Comparison of ENCODE assay signal across 14 cellular contexts in the genomic region with DNA sequence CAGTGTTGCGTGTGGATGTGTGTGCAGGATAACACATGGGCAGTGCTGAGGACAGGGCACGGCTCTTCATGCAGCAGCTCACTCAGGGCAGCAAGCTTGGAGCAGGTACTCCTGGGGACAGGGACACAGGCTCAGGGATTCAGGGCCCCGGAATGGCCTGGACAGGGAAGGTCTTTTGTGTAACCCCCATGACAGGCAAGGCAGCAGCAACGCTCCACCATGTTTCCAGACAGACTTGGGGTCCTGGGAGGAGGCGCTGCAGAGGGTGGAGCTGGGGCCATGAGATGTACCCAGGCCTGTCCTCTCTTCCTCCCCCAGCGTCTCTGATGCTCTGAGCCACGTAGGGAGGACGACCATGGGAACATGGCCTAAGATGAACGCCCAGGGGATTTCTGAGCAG. TPM values are rescaled to one million over a fixed set of nuclear protein-coding genes. Genes with fewer than 3 reads are reported as not detected.
DNase-seq lines count a peak whose midpoint lies in the region; ATAC-seq and TF ChIP-seq lines count a peak whose summit lies in the region.
"Had no signal": no experiment of that assay in that cellular context is flagged by ENCODE, and none has a peak within 500 bp of the region (broad histone marks: within the 10 kb centered on the region; RNA-seq: fewer than 3 reads in every experiment).

No MANE protein-coding gene starts in this region.

- H2BK12ac ChIP-seq in mesenchymal stem cell (ENCODE audit: low read length in 2 of 2) = no peak overlapping the region

- peaks cover 0 to 9% of the 10 kb centered on the region in 2 experiments for H3K27me3 ChIP-seq in mesenchymal stem cell (ENCODE audit: control insufficient read depth in 1 of 2, insufficient read depth in 1 of 2, low read length in 2 of 2)
- peaks cover 6% of the 10 kb centered on the region for H3K27me3 ChIP-seq in upper lobe of right lung
- H3K27me3 ChIP-seq in spleen (replicated peaks in 1 of 7) = peaks cover 0 to 55% (median 6%) of the 10 kb centered on the region in 7 donors
- H3K27me3 ChIP-seq in ascending aorta = no peaks in the 10 kb centered on the region

- H2AK5ac ChIP-seq in mesenchymal stem cell (ENCODE audit: low read length, severe bottlenecking) = no peak overlapping the region

- WGBS in mesenchymal stem cell = 92% methylated on average over 9 of the region's 9 CpGs
- 85 to 93% (median 90%) methylated on average over 9 of the region's 9 CpGs for WGBS in spleen, 5 donors

- no peak overlapping the region for H2BK15ac ChIP-seq in mesenchymal stem cell (ENCODE audit: low read depth, poor library complexity, severe bottlenecking)

- DNase-seq in stimulated activated naive CD8-positive, alpha-beta T cell treated with anti-CD3 and anti-CD28 coated beads, Interleukin-15, amount 100 ng/mL, for 72 hours = no peak
- no peak for DNase-seq in stimulated activated naive CD8-positive, alpha-beta T cell treated with anti-CD3 and anti-CD28 coated beads, Interleukin-15, Interleukin-2, amounts not matched to agents 100 U/mL and 50 U/mL, for 24 hours
- DNase-seq in mesenchymal stem cell (no peak), upper lobe of right lung (peak; percentile 43), GM20000 (ENCODE audit: low spot score) (no peak), spleen (no peak), ascending aorta (ENCODE audit: low spot score in 2 of 2) (no peak)
- DNase-seq: COR-L47, GF-D8 had no signal

- no peak overlapping the region for H3K4ac ChIP-seq in mesenchymal stem cell (ENCODE audit: low read depth in 1 of 2, low read length in 2 of 2)

- ATAC-seq in stimulated activated naive CD8-positive, alpha-beta T cell treated with anti-CD3 and anti-CD28 coated beads, Interleukin-15, amount 100 ng/mL, for 72 hours = peak; percentile 27
- ATAC-seq in stimulated activated naive CD8-positive, alpha-beta T cell treated with anti-CD3 and anti-CD28 coated beads, Interleukin-15, Interleukin-2, amounts not matched to agents 100 U/mL and 50 U/mL, for 24 hours = no peak
- no peak for ATAC-seq in upper lobe of right lung

- TF ChIP-seq POLR2A in spleen (IDR thresholded peaks at IDR 0.05) = no peak

- H3K4me1 Mint-ChIP-seq in stimulated activated naive CD8-positive, alpha-beta T cell treated with anti-CD3 and anti-CD28 coated beads, Interleukin-15, amount 100 ng/mL, for 72 hours = peaks cover 9% of the 10 kb centered on the region

- no peak overlapping the region for H3K27ac Mint-ChIP-seq in stimulated activated naive CD8-positive, alpha-beta T cell treated with anti-CD3 and anti-CD28 coated beads, Interleukin-15, amount 100 ng/mL, for 72 hours
- H3K27ac Mint-ChIP-seq: B cell; CD14-positive monocyte; CD8-positive, alpha-beta T cell had no signal

- H3K36me3 ChIP-seq in HEK293 (ENCODE audit: control insufficient read depth in 2 of 2, insufficient read depth in 1 of 2, low read length in 2 of 2) = no peaks in the 10 kb centered on the region
- peaks cover 0 to 15% of the 10 kb centered on the region in 2 experiments for H3K36me3 ChIP-seq in mesenchymal stem cell (ENCODE audit: control insufficient read depth in 1 of 2, insufficient read depth in 2 of 2, low read depth in 1 of 2, low read length in 2 of 2)
- no peaks in the 10 kb centered on the region for H3K36me3 ChIP-seq in upper lobe of right lung
- no peaks in the 10 kb centered on the region for H3K36me3 ChIP-seq in spleen
- no peaks in the 10 kb centered on the region for H3K36me3 ChIP-seq in ascending aorta

- H3K9ac ChIP-seq in mesenchymal stem cell (ENCODE audit: low read length) = no peak overlapping the region

- intact Hi-C loops in upper lobe of right lung (cut with DNase I) = no loop called here
- intact Hi-C loops in spleen (cut with DNase I; ENCODE audit: low total_unique reads) = no loop called here
- intact Hi-C loops in ascending aorta (cut with DNase I) = no loop called here

- no peak overlapping the region for H2BK120ac ChIP-seq in mesenchymal stem cell (ENCODE audit: low read depth, low read length)

- no peak overlapping the region for H3K18ac ChIP-seq in mesenchymal stem cell (ENCODE audit: low read depth in 1 of 2, low read length in 2 of 2)

- no peak overlapping the region for H2AFZ ChIP-seq in mesenchymal stem cell (ENCODE audit: low read depth, low read length)

- H3K79me1 ChIP-seq in mesenchymal stem cell (replicated peaks; ENCODE audit: low read length, poor library complexity, severe bottlenecking) = peaks cover 2% of the 10 kb centered on the region

- peaks cover 74% of the 10 kb centered on the region for H3K27me3 Mint-ChIP-seq in stimulated activated naive CD8-positive, alpha-beta T cell treated with anti-CD3 and anti-CD28 coated beads, Interleukin-15, amount 100 ng/mL, for 72 hours

- CTCF ChIA-PET in HEK293 (lab: Yijun Ruan, JAX) = interaction anchor here (1.4 kb wide), 1 partner anchor 10 kb away, joined by 5 read pairs; no protein-coding TSS in a partner anchor

- no peak overlapping the region for H3K4me2 ChIP-seq in mesenchymal stem cell (ENCODE audit: low read length, poor library complexity, severe bottlenecking)

- H4K8ac ChIP-seq in mesenchymal stem cell (ENCODE audit: low read length) = no peak overlapping the region

- H3K4me3 Mint-ChIP-seq in stimulated activated naive CD8-positive, alpha-beta T cell treated with anti-CD3 and anti-CD28 coated beads, Interleukin-15, amount 100 ng/mL, for 72 hours = no peak overlapping the region
- H3K4me3 Mint-ChIP-seq: B cell; CD14-positive monocyte; CD8-positive, alpha-beta T cell had no signal

- peaks cover 13 to 32% of the 10 kb centered on the region in 2 donors for H3K9me3 Mint-ChIP-seq in stimulated activated naive CD8-positive, alpha-beta T cell treated with anti-CD3 and anti-CD28 coated beads, Interleukin-15, amount 100 ng/mL, for 72 hours

- no peak overlapping the region for H2BK5ac ChIP-seq in mesenchymal stem cell (ENCODE audit: low read depth, low read length, poor library complexity, severe bottlenecking)

- no peak overlapping the region for H3K23ac ChIP-seq in mesenchymal stem cell (ENCODE audit: low read length in 2 of 2)

- TF ChIP-seq CTCF in HEK293 (tag by site-specific recombination; IDR thresholded peaks at IDR 0.05) = no peak
- TF ChIP-seq CTCF in upper lobe of right lung (IDR thresholded peaks at IDR 0.05) = no peak
- TF ChIP-seq CTCF in GM20000 (IDR thresholded peaks at IDR 0.05; ENCODE audit: extremely low read depth, missing control alignments) = no peak
- TF ChIP-seq CTCF in spleen (IDR thresholded peaks at IDR 0.05 in 8 of 11, conservative IDR thresholded peaks at IDR 0.05 in 3 of 11) = no peak
- no peak for TF ChIP-seq CTCF in ascending aorta (IDR thresholded peaks at IDR 0.05)

- H3K27ac ChIP-seq in HEK293 (ENCODE audit: extremely low read depth, low read depth, low read length) (0 out of 2 replicates have a peak overlapping the region, but pooled peaks have one; percentile 16), mesenchymal stem cell (ENCODE audit: low read length, poor library complexity, severe bottlenecking) (no peak overlapping the region), upper lobe of right lung (no peak overlapping the region), spleen (no peak overlapping the region), ascending aorta (no peak overlapping the region)
- H3K27ac ChIP-seq: HL-60 had no signal

- POLR2A ChIA-PET in HEK293 (lab: Yijun Ruan, JAX) = no interaction called here

- no peak overlapping the region for H3K4me3 ChIP-seq in HEK293 (ENCODE audit: low read depth, low read length)
- H3K4me3 ChIP-seq in mesenchymal stem cell (ENCODE audit: insufficient read depth in 1 of 2, low read depth in 1 of 2, low read length in 2 of 2) = peak overlapping the region in 1 of 2 experiments; percentile 16
- H3K4me3 ChIP-seq in upper lobe of right lung = no peak overlapping the region
- H3K4me3 ChIP-seq in spleen = no peak overlapping the region
- no peak overlapping the region for H3K4me3 ChIP-seq in ascending aorta

- H3K4me1 ChIP-seq in HEK293 (ENCODE audit: control insufficient read depth, insufficient read depth, low read length) (no peaks in the 10 kb centered on the region), mesenchymal stem cell (ENCODE audit: control insufficient read depth, insufficient read depth, low read depth, low read length) (peaks cover 6% of the 10 kb centered on the region), upper lobe of right lung (no peaks in the 10 kb centered on the region), spleen (peaks cover 0 to 15% (median 7%) of the 10 kb centered on the region in 6 donors), ascending aorta (no peaks in the 10 kb centered on the region)

- H3K14ac ChIP-seq in mesenchymal stem cell (ENCODE audit: low read length in 2 of 2) = peak overlapping the region in 1 of 2 experiments; percentile 44

- H4K91ac ChIP-seq in mesenchymal stem cell (ENCODE audit: low read length) = peak overlapping the region; percentile 22

- H3K9me3 ChIP-seq in HEK293 (ENCODE audit: control insufficient read depth, insufficient read depth, low read depth, low read length) (no peaks in the 10 kb centered on the region), mesenchymal stem cell (ENCODE audit: control insufficient read depth, low read length) (peaks cover 14% of the 10 kb centered on the region), upper lobe of right lung (no peaks in the 10 kb centered on the region), spleen (peaks cover 2 to 34% (median 26%) of the 10 kb centered on the region in 8 donors), ascending aorta (peaks cover 0 to 6% of the 10 kb centered on the region in 2 donors)

TF ChIP-seq in HEK293, 187 proteins besides CTCF, POLR2A, EP300 and RAD21 (continues in another document):
- TF ChIP-seq MZF1 (tag by site-specific recombination; IDR thresholded peaks at IDR 0.05; ENCODE audit: borderline replicate concordance) = no peak

RNA-seq across cellular contexts. Expression of gene ADNP2, which starts 58.3 kb away (rescaled TPM):
- 13.5 TPM for polyA plus RNA-seq in mesenchymal stem cell (2013, experiment 1 of 2)
- polyA plus RNA-seq in mesenchymal stem cell (2013, experiment 2 of 2) = 14.4 TPM
- 14.2 TPM for total RNA-seq in upper lobe of right lung
- 10 to 100 TPM; 14.3 to 20.6 (median 15.7) TPM for total RNA-seq in spleen
- 1 to 10 TPM; 3.5 to 4.5 (median 3.7) TPM for polyA plus RNA-seq in spleen
- 6.8 TPM for total RNA-seq in ascending aorta
